Comparison of ENCODE assay signal across 20 cellular contexts in genomic region chr17:19766016-19766415, GRCh38. TPM values are rescaled to one million over a fixed set of nuclear protein-coding genes. Genes with fewer than 3 reads are reported as not detected.
"Had no signal": no experiment of that assay in that cellular context is flagged by ENCODE, and none has a peak within 500 bp of the region (broad histone marks: within the 10 kb centered on the region; RNA-seq: fewer than 3 reads in every experiment).

No MANE protein-coding gene starts in this region.

- H3K27ac ChIP-seq: colonic mucosa, esophagus squamous epithelium, foreskin keratinocyte, neutrophil, testis, upper lobe of right lung had no signal

- H3K36me3 Mint-ChIP-seq: stimulated activated effector memory CD8-positive, alpha-beta T cell treated with anti-CD3 and anti-CD28 coated beads, Interleukin-12 subunit alpha, Interleukin-12 subunit beta, amount 100 ng/mL, for 72 hours had no signal

- H3K27me3 Mint-ChIP-seq: stimulated activated naive CD8-positive, alpha-beta T cell treated with anti-CD3 and anti-CD28 coated beads, Interleukin-15, Interleukin-2, amounts not matched to agents 100 ng/mL and 50 ng/mL, for 24 hours had no signal

- H3K27ac Mint-ChIP-seq: nephron progenitor cell; stimulated activated effector memory CD8-positive, alpha-beta T cell treated with anti-CD3 and anti-CD28 coated beads, Interleukin-12 subunit alpha, Interleukin-12 subunit beta, amount 100 ng/mL, for 72 hours; stimulated activated naive CD8-positive, alpha-beta T cell treated with anti-CD3 and anti-CD28 coated beads, Interleukin-15, Interleukin-2, amounts not matched to agents 100 ng/mL and 50 ng/mL, for 24 hours had no signal

- H3K9me3 ChIP-seq: colonic mucosa, esophagus squamous epithelium, neutrophil, testis, tibial nerve, upper lobe of right lung had no signal

- H3K4me3 Mint-ChIP-seq: nephron progenitor cell; stimulated activated effector memory CD8-positive, alpha-beta T cell treated with anti-CD3 and anti-CD28 coated beads, Interleukin-12 subunit alpha, Interleukin-12 subunit beta, amount 100 ng/mL, for 72 hours; stimulated activated naive CD8-positive, alpha-beta T cell treated with anti-CD3 and anti-CD28 coated beads, Interleukin-15, Interleukin-2, amounts not matched to agents 100 ng/mL and 50 ng/mL, for 24 hours had no signal

- H3K4me3 ChIP-seq: colonic mucosa, esophagus squamous epithelium, lung, testis, tibial nerve, upper lobe of right lung had no signal

- H3K4me1 ChIP-seq: colonic mucosa, testis, upper lobe of right lung had no signal

- H3K9me3 Mint-ChIP-seq: naive thymus-derived CD4-positive, alpha-beta T cell; stimulated activated effector memory CD8-positive, alpha-beta T cell treated with anti-CD3 and anti-CD28 coated beads, Interleukin-12 subunit alpha, Interleukin-12 subunit beta, amount 100 ng/mL, for 72 hours; stimulated activated naive CD8-positive, alpha-beta T cell treated with anti-CD3 and anti-CD28 coated beads, Interleukin-15, Interleukin-2, amounts not matched to agents 100 ng/mL and 50 ng/mL, for 24 hours had no signal

- FAIRE-seq: kidney had no signal

- DNase-seq: esophagus squamous epithelium had no signal

RNA-seq across cellular contexts. Expression of gene ALDH3A1, which starts 17.9 kb away (rescaled TPM):
- total RNA-seq: cerebellum, left ventricle myocardium superior had no signal
- polyA plus RNA-seq: naive thymus-derived CD4-positive, alpha-beta T cell had no signal

RNA-seq across cellular contexts. Expression of gene SLC47A2, which starts 49.6 kb away (rescaled TPM):
- total RNA-seq: dermis blood vessel endothelial cell; epithelial cell of proximal tubule; left ventricle myocardium superior; naive thymus-derived CD4-positive, alpha-beta T cell; osteoblast; right cardiac atrium; subcutaneous adipose tissue; tibial nerve; upper lobe of right lung had no signal
- polyA plus RNA-seq: naive thymus-derived CD4-positive, alpha-beta T cell; right cardiac atrium had no signal
